ENCODE assay signal across 8 cellular contexts in the genomic region with DNA sequence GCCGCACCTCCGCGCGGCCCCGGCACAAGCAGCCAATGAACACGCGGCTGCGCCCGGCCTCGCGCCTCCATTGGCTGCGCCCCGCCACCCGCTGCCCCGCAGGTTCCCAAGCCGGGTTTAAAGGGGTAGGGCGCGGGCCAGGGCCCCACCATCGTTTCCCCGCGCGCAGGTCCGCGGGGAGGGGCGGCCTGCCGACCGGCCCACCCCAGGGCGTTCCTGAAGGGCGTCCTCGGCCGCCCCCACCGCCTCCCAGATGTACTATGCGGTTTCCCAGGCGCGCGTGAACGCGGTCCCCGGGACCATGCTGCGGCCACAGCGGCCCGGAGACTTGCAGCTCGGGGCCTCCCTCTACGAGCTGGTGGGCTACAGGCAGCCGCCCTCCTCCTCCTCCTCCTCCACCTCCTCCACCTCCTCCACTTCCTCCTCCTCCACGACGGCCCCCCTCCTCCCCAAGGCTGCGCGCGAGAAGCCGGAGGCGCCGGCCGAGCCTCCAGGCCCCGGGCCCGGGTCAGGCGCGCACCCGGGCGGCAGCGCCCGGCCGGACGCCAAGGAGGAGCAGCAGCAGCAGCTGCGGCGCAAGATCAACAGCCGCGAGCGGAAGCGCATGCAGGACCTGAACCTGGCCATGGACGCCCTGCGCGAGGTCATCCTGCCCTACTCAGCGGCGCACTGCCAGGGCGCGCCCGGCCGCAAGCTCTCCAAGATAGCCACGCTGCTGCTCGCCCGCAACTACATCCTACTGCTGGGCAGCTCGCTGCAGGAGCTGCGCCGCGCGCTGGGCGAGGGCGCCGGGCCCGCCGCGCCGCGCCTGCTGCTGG. TPM values are rescaled to one million over a fixed set of nuclear protein-coding genes. Genes with fewer than 3 reads are reported as not detected.
DNase-seq lines count a peak whose midpoint lies in the region; ATAC-seq lines count a peak whose summit lies in the region.

A gene with protein sequence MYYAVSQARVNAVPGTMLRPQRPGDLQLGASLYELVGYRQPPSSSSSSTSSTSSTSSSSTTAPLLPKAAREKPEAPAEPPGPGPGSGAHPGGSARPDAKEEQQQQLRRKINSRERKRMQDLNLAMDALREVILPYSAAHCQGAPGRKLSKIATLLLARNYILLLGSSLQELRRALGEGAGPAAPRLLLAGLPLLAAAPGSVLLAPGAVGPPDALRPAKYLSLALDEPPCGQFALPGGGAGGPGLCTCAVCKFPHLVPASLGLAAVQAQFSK (plus strand): TSS at position 148 of the 818 bp plus-strand sequence. CDS start 106 bp downstream, at position 254.

- peak within 1 kb of the TSS; percentile 74 for H3K27ac ChIP-seq in caudate nucleus (ENCODE audit: low read depth, low read length)

- DNase-seq in COLO668 (lab: John Stamatoyannopoulos, UW; ENCODE audit: unreplicated experiment) (peak; percentile 91), SK-MEL-5 (ENCODE audit: low read depth, low spot score) (peak; percentile 38), caudate nucleus (lab: John Stamatoyannopoulos, UW) (peak in 56 of 61 donors; percentile 28 to 85 (median 70)), left kidney (ENCODE audit: low read depth, low spot score) (peak; percentile 78), posterior vena cava (ENCODE audit: low spot score) (no peak)
- peak; percentile 22 for DNase-seq in stimulated activated CD4-positive, alpha-beta T cell treated with anti-CD3 and anti-CD28 coated beads, Interleukin-4, amount 100 ng/mL, for 24 hours

- intact Hi-C loops in posterior vena cava (cut with DNase I) = no loop called here

- peak; percentile 48 for ATAC-seq in HG03460 (IDR thresholded peaks at IDR 0.05; ENCODE audit: unreplicated experiment)
- no peak for ATAC-seq in HG03097 (IDR thresholded peaks at IDR 0.05; ENCODE audit: low FRiP score, unreplicated experiment)

- in situ Hi-C loops in SK-MEL-5 (cut with HindIII; ENCODE audit: low pct_unique_long_range_greater_than_20kb, low sequenced_read_pairs) = no loop called here

RNA-seq across cellular contexts. Expression of the gene that starts here (rescaled TPM):
- 0.96 and 1.5 TPM in 2 replicates for total RNA-seq in SK-MEL-5 (2014; rRNA removed; shearing (Covaris generic))
- 5.5 and 6.0 TPM in 2 replicates for polyA plus RNA-seq in SK-MEL-5 (2015; cell fraction: cytosol; rRNA removed)
- 7.5 and 9.8 TPM in 2 replicates for polyA plus RNA-seq in SK-MEL-5 (2015; cell fraction: nucleus; rRNA removed)
- total RNA-seq in posterior vena cava = not detected
